ENCODE assay signal across 22 cellular contexts in genomic region chr10:112229096-112229495, GRCh38. TPM values are rescaled to one million over a fixed set of nuclear protein-coding genes. Genes with fewer than 3 reads are reported as not detected.
"Had no signal": no experiment of that assay in that cellular context is flagged by ENCODE, and none has a peak within 500 bp of the region (broad histone marks: within the 10 kb centered on the region; RNA-seq: fewer than 3 reads in every experiment).

No MANE protein-coding gene starts in this region.

- H3K4me3 ChIP-seq: left lung, ovary, psoas muscle, smooth muscle cell, suprapubic skin, transverse colon, vagina had no signal

- H3K36me3 ChIP-seq: left lung, ovary, suprapubic skin, transverse colon, vagina had no signal

- H3K4me1 ChIP-seq: transverse colon, vagina had no signal

- H3K9me3 ChIP-seq: left lung, ovary, psoas muscle, suprapubic skin, transverse colon, vagina had no signal

- ATAC-seq: effector memory CD8-positive, alpha-beta T cell; left lung; psoas muscle; right cardiac atrium; stimulated activated naive CD8-positive, alpha-beta T cell treated with anti-CD3 and anti-CD28 coated beads, Interleukin-15, amount 100 ng/mL, for 72 hours had no signal

- H3K27me3 ChIP-seq: ovary, suprapubic skin, transverse colon, vagina had no signal

- DNase-seq: activated CD4-positive, alpha-beta T cell treated with anti-CD3 and anti-CD28 coated beads, Interleukin-2, amount 50 U/mL, for 4 hours; activated gamma-delta T cell; dermis blood vessel endothelial cell; effector memory CD8-positive, alpha-beta T cell; foreskin melanocyte; glutamatergic neuron; hippocampal formation; left lung; ovary; psoas muscle; right cardiac atrium; stimulated activated CD4-positive, alpha-beta T cell treated with anti-CD3 and anti-CD28 coated beads, Interleukin-4, amount 100 ng/mL, for 1 hour; stimulated activated naive CD8-positive, alpha-beta T cell treated with anti-CD3 and anti-CD28 coated beads, Interleukin-15, amount 100 ng/mL, for 72 hours; transverse colon had no signal

- H3K4me2 ChIP-seq: smooth muscle cell had no signal

- H3K27ac ChIP-seq: left lung, ovary, psoas muscle, suprapubic skin, transverse colon, vagina had no signal

RNA-seq across cellular contexts. Expression of gene TECTB, which starts 54.1 kb away (rescaled TPM):
- total RNA-seq: astrocyte; chondrocyte; dermis blood vessel endothelial cell; left lung; neural crest cell; ovary; psoas muscle; right cardiac atrium; smooth muscle cell; suprapubic skin; T-helper 2 cell treated with Interferon-gamma antibody and Interleukin-4, amounts not matched to agents 100 ng/mL and 5 ng/mL, for 36 hours; transverse colon; vagina had no signal
- polyA plus RNA-seq: keratinocyte, psoas muscle, right cardiac atrium, smooth muscle cell had no signal
